13 cellular contexts compared by ENCODE assay signal in the genomic region with DNA sequence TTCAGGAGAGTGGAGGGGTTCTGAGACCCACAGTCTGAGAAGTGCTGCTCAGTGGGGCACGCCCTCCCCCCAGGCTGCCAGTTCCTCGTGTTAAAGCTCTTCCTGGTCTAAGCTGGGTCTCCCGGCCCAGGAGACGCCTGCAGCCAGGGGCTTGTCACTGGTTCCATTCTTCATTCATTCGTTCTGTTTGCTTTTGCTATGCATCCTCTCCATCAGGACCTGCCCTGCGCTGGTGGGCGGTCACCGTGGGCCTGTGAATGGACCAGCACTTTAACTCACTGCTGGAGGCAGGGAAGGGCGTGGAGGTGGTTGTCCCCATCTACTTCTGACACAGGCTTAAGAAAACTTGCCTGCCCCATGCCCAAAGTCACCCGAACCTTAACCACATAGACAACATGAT.
DNase-seq lines count a peak whose midpoint lies in the region; ATAC-seq and TF ChIP-seq lines count a peak whose summit lies in the region.
"Had no signal": no experiment of that assay in that cellular context is flagged by ENCODE, and none has a peak within 500 bp of the region (broad histone marks: within the 10 kb centered on the region; RNA-seq: fewer than 3 reads in every experiment).

No MANE protein-coding gene starts in this region.

- no peak overlapping the region for H3K27ac ChIP-seq in BLaER1
- H3K27ac ChIP-seq in coronary artery: no peak overlapping the region
- H3K27ac ChIP-seq in ascending aorta: no peak overlapping the region
- H3K27ac ChIP-seq: 22Rv1 had no signal

- H4K20me1 ChIP-seq in BLaER1: no peaks in the 10 kb centered on the region

- TF ChIP-seq CTCF in coronary artery (IDR thresholded peaks at IDR 0.05) (no peak), ascending aorta (IDR thresholded peaks at IDR 0.05) (no peak)

- CTCF ChIA-PET in activated CD8-positive, alpha-beta memory T cell treated with anti-CD3 and anti-CD28 coated beads, Interleukin-2, amount 10 ng/mL, durations not matched to agents 7 days and 5 days (lab: Charles Lee): no interaction called here

- no peaks in the 10 kb centered on the region for H3K9me3 ChIP-seq in BLaER1
- H3K9me3 ChIP-seq in ascending aorta: no peaks in the 10 kb centered on the region

- H3K4me3 Mint-ChIP-seq in activated CD8-positive, alpha-beta memory T cell treated with anti-CD3 and anti-CD28 coated beads, Interleukin-2, amount 10 ng/mL, durations not matched to agents 7 days and 5 days: no peak overlapping the region
- H3K4me3 Mint-ChIP-seq: H9 had no signal

- no peaks in the 10 kb centered on the region for H3K36me3 Mint-ChIP-seq in activated CD8-positive, alpha-beta memory T cell treated with anti-CD3 and anti-CD28 coated beads, Interleukin-2, amount 10 ng/mL, durations not matched to agents 7 days and 5 days

- no peak for ATAC-seq in activated CD8-positive, alpha-beta memory T cell treated with anti-CD3 and anti-CD28 coated beads, Interleukin-2, amount 10 ng/mL, durations not matched to agents 7 days and 5 days
- ATAC-seq in sciatic nerve (no peak), HG03097 (IDR thresholded peaks at IDR 0.05; ENCODE audit: low FRiP score, unreplicated experiment) (no peak)

- DNase-seq in activated CD8-positive, alpha-beta memory T cell treated with anti-CD3 and anti-CD28 coated beads for 24 hours: peak; percentile 50
- no peak for DNase-seq in activated CD8-positive, alpha-beta memory T cell treated with anti-CD3 and anti-CD28 coated beads, Interleukin-2, amount 10 ng/mL, durations not matched to agents 7 days and 5 days
- DNase-seq in coronary artery (ENCODE audit: low spot score): peak; percentile 49
- peak; percentile 39 for DNase-seq in sciatic nerve (ENCODE audit: low spot score)
- DNase-seq in ascending aorta (ENCODE audit: low spot score in 2 of 2): no peak
- DNase-seq in stimulated activated CD4-positive, alpha-beta T cell treated with anti-CD3 and anti-CD28 coated beads, Interleukin-1b, Interleukin-23, amount 100 ng/mL, for 48 hours: no peak
- DNase-seq: DMS53, GF-D8, GOT3, H9 had no signal

- no peaks in the 10 kb centered on the region for H3K27me3 Mint-ChIP-seq in activated CD8-positive, alpha-beta memory T cell treated with anti-CD3 and anti-CD28 coated beads, Interleukin-2, amount 10 ng/mL, durations not matched to agents 7 days and 5 days

- H3K36me3 ChIP-seq in BLaER1 (no peaks in the 10 kb centered on the region), ascending aorta (no peaks in the 10 kb centered on the region)

- intact Hi-C loops in sciatic nerve (cut with DNase I) (no loop called here), ascending aorta (cut with DNase I) (no loop called here)

- no peaks in the 10 kb centered on the region for H3K4me1 Mint-ChIP-seq in activated CD8-positive, alpha-beta memory T cell treated with anti-CD3 and anti-CD28 coated beads, Interleukin-2, amount 10 ng/mL, durations not matched to agents 7 days and 5 days
- H3K4me1 Mint-ChIP-seq: H9 had no signal

- peak overlapping the region; percentile 88; the same call in 1 of the 2 replicates for H3K4me2 ChIP-seq in BLaER1

- no peaks in the 10 kb centered on the region for H3K9me3 Mint-ChIP-seq in activated CD8-positive, alpha-beta memory T cell treated with anti-CD3 and anti-CD28 coated beads, Interleukin-2, amount 10 ng/mL, durations not matched to agents 7 days and 5 days (ENCODE audit: low read depth)
- H3K9me3 Mint-ChIP-seq: H9 had no signal

- no peak overlapping the region for H3K9ac ChIP-seq in BLaER1

- H3K4me3 ChIP-seq in BLaER1: no peak overlapping the region
- no peak overlapping the region for H3K4me3 ChIP-seq in coronary artery
- no peak overlapping the region for H3K4me3 ChIP-seq in ascending aorta

- no peaks in the 10 kb centered on the region for H3K27me3 ChIP-seq in BLaER1
- H3K27me3 ChIP-seq in ascending aorta: no peaks in the 10 kb centered on the region

- H3K27ac Mint-ChIP-seq in activated CD8-positive, alpha-beta memory T cell treated with anti-CD3 and anti-CD28 coated beads, Interleukin-2, amount 10 ng/mL, durations not matched to agents 7 days and 5 days: no peak overlapping the region

- H3K4me1 ChIP-seq in BLaER1: peaks cover 73% of the 10 kb centered on the region
- H3K4me1 ChIP-seq in ascending aorta: no peaks in the 10 kb centered on the region

Comparison
In these comparisons a context has a peak if more than half of its experiments do, and no peak if none do; other contexts are left out.
1. DNase-seq: peak in activated CD8-positive, alpha-beta memory T cell treated with anti-CD3 and anti-CD28 coated beads for 24 hours (single experiment), coronary artery (single experiment) and sciatic nerve (single experiment); none in activated CD8-positive, alpha-beta memory T cell treated with anti-CD3 and anti-CD28 coated beads, Interleukin-2, amount 10 ng/mL, durations not matched to agents 7 days and 5 days (single experiment), ascending aorta (0 of 2) and stimulated activated CD4-positive, alpha-beta T cell treated with anti-CD3 and anti-CD28 coated beads, Interleukin-1b, Interleukin-23, amount 100 ng/mL, for 48 hours (single experiment).